In genomic region chr11:7583248-7583647, GRCh38 we compare ENCODE assay signal across 10 cellular contexts.
"Had no signal": no experiment of that assay in that cellular context is flagged by ENCODE, and none has a peak within 500 bp of the region (broad histone marks: within the 10 kb centered on the region; RNA-seq: fewer than 3 reads in every experiment).

No MANE protein-coding gene starts in this region.

- DNase-seq: activated naive CD4-positive, alpha-beta T cell treated with Interleukin-2 at 50 U/mL for 16 hours; hypothalamus; kidney; left ventricle myocardium inferior; natural killer cell; right lobe of liver; upper lobe of left lung had no signal

- H3K27ac ChIP-seq: left ventricle myocardium inferior, right lobe of liver, upper lobe of left lung had no signal

- H3K4me3 Mint-ChIP-seq: activated T-helper 17 cell treated with anti-CD3 and anti-CD28 coated beads, Interleukin-2, amount 50 U/mL, for 72 hours; natural killer cell had no signal

- H3K27me3 ChIP-seq: right lobe of liver, upper lobe of left lung had no signal

- ATAC-seq: activated T-helper 17 cell treated with anti-CD3 and anti-CD28 coated beads, Interleukin-2, amount 50 U/mL, for 72 hours; natural killer cell; right lobe of liver had no signal

- H3K27ac Mint-ChIP-seq: activated T-helper 17 cell treated with anti-CD3 and anti-CD28 coated beads, Interleukin-2, amount 50 U/mL, for 72 hours; natural killer cell had no signal

- H3K36me3 Mint-ChIP-seq: natural killer cell had no signal

- H3K27me3 Mint-ChIP-seq: activated T-helper 17 cell treated with anti-CD3 and anti-CD28 coated beads, Interleukin-2, amount 50 U/mL, for 72 hours had no signal

- H3K36me3 ChIP-seq: esophagus muscularis mucosa, left ventricle myocardium inferior, prostate gland, right lobe of liver, upper lobe of left lung had no signal

- H3K4me1 ChIP-seq: prostate gland had no signal

- H3K4me3 ChIP-seq: esophagus muscularis mucosa, left ventricle myocardium inferior, prostate gland, right lobe of liver, upper lobe of left lung had no signal

- H3K9me3 ChIP-seq: esophagus muscularis mucosa, left ventricle myocardium inferior, prostate gland, right lobe of liver, upper lobe of left lung had no signal

- H3K9me3 Mint-ChIP-seq: activated T-helper 17 cell treated with anti-CD3 and anti-CD28 coated beads, Interleukin-2, amount 50 U/mL, for 72 hours; natural killer cell had no signal
